Comparison of ENCODE assay signal across 9 cellular contexts in the genomic region with DNA sequence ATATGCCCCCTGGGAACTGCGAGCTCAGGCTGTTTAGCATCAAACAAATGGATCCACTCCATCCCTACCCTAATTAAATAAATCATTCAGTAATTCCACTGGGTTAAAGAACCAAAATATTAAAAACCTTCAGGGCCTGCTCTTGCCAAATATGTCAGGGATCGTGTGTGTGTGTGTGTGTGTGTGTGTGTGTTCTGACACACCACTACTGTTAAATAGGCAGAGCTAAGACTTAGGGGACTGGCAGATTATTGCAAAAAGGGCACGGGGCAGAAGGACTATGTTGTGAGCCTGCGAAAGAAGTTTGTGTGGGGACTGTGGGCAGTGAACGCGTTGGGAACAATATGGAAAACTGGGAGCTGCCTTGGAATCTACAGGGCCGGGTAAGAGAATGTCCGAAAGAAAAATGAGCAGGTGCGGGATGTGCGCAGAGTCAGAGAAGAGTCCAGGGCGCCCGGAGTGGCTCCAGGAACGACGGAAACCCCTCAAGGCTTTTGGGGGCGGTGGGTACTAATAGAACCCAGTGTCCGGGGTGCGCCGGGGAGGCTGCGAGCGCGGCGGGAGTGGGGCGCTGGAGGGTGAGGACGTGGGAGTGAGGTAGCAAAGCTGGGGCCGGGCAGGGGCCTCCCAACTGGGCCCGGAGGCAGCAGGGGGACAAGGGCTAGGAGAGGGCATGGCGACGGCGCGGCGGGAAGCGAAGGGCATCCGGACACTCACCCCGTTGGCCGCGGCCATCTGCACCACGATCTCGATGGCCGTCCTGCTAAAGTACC. TPM values are rescaled to one million over a fixed set of nuclear protein-coding genes. Genes with fewer than 3 reads are reported as not detected.
A peak's percentile ranks its signal among the peaks of the same experiment; 100 is the strongest.
DNase-seq lines count a peak whose midpoint lies in the region; ATAC-seq and TF ChIP-seq lines count a peak whose summit lies in the region.
"Not testable (repeated sequence)": the region's sequence is repeated elsewhere in the genome, so short reads cannot be mapped to it uniquely, and the experiment has no call there.
"Had no signal": no experiment of that assay in that cellular context is flagged by ENCODE, and none has a peak within 500 bp of the region (broad histone marks: within the 10 kb centered on the region; RNA-seq: fewer than 3 reads in every experiment).

No MANE protein-coding gene starts in this region.

- not testable (repeated sequence) for H3K27ac Mint-ChIP-seq in IgD-negative memory B cell; activated T-cell treated with anti-CD3 and anti-CD28 coated beads, Interleukin-2, amount 50 U/mL, for 72 hours; glutamatergic neuron (ENCODE audit: unreplicated experiment)

- TF ChIP-seq POLR2A in sigmoid colon (IDR thresholded peaks at IDR 0.05): not testable (repeated sequence)

- TF ChIP-seq CTCF in GM13976 (IDR thresholded peaks at IDR 0.05; ENCODE audit: borderline replicate concordance, control extremely low read depth, extremely low read depth, insufficient read depth, missing control alignments); colonic mucosa (IDR thresholded peaks at IDR 0.05); glutamatergic neuron (IDR thresholded peaks at IDR 0.05; ENCODE audit: partially characterized antibody, unreplicated experiment); mucosa of descending colon (IDR thresholded peaks at IDR 0.05); sigmoid colon (IDR thresholded peaks at IDR 0.05): not testable (repeated sequence)

- not testable (repeated sequence) for H3K9me3 Mint-ChIP-seq in IgD-negative memory B cell; activated T-cell treated with anti-CD3 and anti-CD28 coated beads, Interleukin-2, amount 50 U/mL, for 72 hours; glutamatergic neuron (ENCODE audit: unreplicated experiment)

- not testable (repeated sequence) for H3K36me3 Mint-ChIP-seq in IgD-negative memory B cell; activated T-cell treated with anti-CD3 and anti-CD28 coated beads, Interleukin-2, amount 50 U/mL, for 72 hours (ENCODE audit: insufficient read depth in 2 of 2); glutamatergic neuron (ENCODE audit: unreplicated experiment)

- TF ChIP-seq EP300 in sigmoid colon (IDR thresholded peaks at IDR 0.05): not testable (repeated sequence)

- not testable (repeated sequence) for H3K27ac ChIP-seq in colonic mucosa; aorta (ENCODE audit: low read depth in 1 of 2, low read length in 2 of 2)
- peak overlapping the region in 3 of 4 donors; percentile 41 to 61 (median 58) for H3K27ac ChIP-seq in sigmoid colon

- H3K4me1 Mint-ChIP-seq in IgD-negative memory B cell; activated T-cell treated with anti-CD3 and anti-CD28 coated beads, Interleukin-2, amount 50 U/mL, for 72 hours (ENCODE audit: low read depth); glutamatergic neuron (ENCODE audit: low read depth, unreplicated experiment): not testable (repeated sequence)

- not testable (repeated sequence) for H3K36me3 ChIP-seq in colonic mucosa; mucosa of descending colon (ENCODE audit: low read depth); sigmoid colon; aorta (ENCODE audit: control insufficient read depth in 1 of 2, insufficient read depth in 2 of 2, low read length in 1 of 2)

- peak; percentile 3 for DNase-seq in GM13976 (ENCODE audit: low spot score)
- DNase-seq in activated T-cell treated with anti-CD3 and anti-CD28 coated beads, Interleukin-2, amount 50 U/mL, for 72 hours; colonic mucosa; glutamatergic neuron; aorta: not testable (repeated sequence)
- peak in 2 of 3 donors; percentile 25 to 41 for DNase-seq in mucosa of descending colon
- peak; percentile 62 for DNase-seq in sigmoid colon

- not testable (repeated sequence) for H3K9ac ChIP-seq in colonic mucosa (ENCODE audit: low read depth in 2 of 2, low read length in 2 of 2)

- intact Hi-C loops in colonic mucosa (cut with DNase I); mucosa of descending colon (cut with DNase I, micrococcal nuclease); sigmoid colon (cut with DNase I); aorta (cut with DNase I): not testable (repeated sequence)

- 23 to 31% methylated on average over 38 of the region's 39 CpGs for WGBS in sigmoid colon, 2 donors
- 19 to 25% methylated on average over 37 to 38 of the region's 39 CpGs for WGBS in aorta, 2 donors

- peaks cover 16% of the 10 kb centered on the region for H3K27me3 Mint-ChIP-seq in IgD-negative memory B cell
- peaks cover 26% of the 10 kb centered on the region for H3K27me3 Mint-ChIP-seq in activated T-cell treated with anti-CD3 and anti-CD28 coated beads, Interleukin-2, amount 50 U/mL, for 72 hours (ENCODE audit: low read depth)
- H3K27me3 Mint-ChIP-seq in glutamatergic neuron (ENCODE audit: unreplicated experiment): not testable (repeated sequence)

- not testable (repeated sequence) for H3K27me3 ChIP-seq in colonic mucosa; aorta (ENCODE audit: control insufficient read depth in 1 of 2, insufficient read depth in 2 of 2, low read length in 1 of 2)
- H3K27me3 ChIP-seq in sigmoid colon: peaks cover 7 to 42% (median 13%) of the 10 kb centered on the region in 3 donors

- H3K4me3 Mint-ChIP-seq in IgD-negative memory B cell (peak overlapping the region; percentile 0 to 80 (median 42)), glutamatergic neuron (ENCODE audit: unreplicated experiment) (peak overlapping the region; percentile 62)
- H3K4me3 Mint-ChIP-seq in activated T-cell treated with anti-CD3 and anti-CD28 coated beads, Interleukin-2, amount 50 U/mL, for 72 hours: peak overlapping the region; percentile 57 to 61

- not testable (repeated sequence) for H3K4me1 ChIP-seq in colonic mucosa; mucosa of descending colon (ENCODE audit: low read depth); aorta (ENCODE audit: control insufficient read depth in 1 of 2, insufficient read depth in 2 of 2, low read length in 2 of 2)
- H3K4me1 ChIP-seq in sigmoid colon: peaks cover 0 to 11% (median 8%) of the 10 kb centered on the region in 4 donors

- H3K9me3 ChIP-seq in colonic mucosa; mucosa of descending colon; sigmoid colon; aorta (ENCODE audit: control insufficient read depth, low read length): not testable (repeated sequence)

- peak overlapping the region; percentile 49 for H3K4me3 ChIP-seq in colonic mucosa
- H3K4me3 ChIP-seq in mucosa of descending colon: not testable (repeated sequence)
- H3K4me3 ChIP-seq in sigmoid colon: peak overlapping the region; percentile 31 to 73 (median 50)
- peak overlapping the region in 1 of 2 donors; percentile 53 for H3K4me3 ChIP-seq in aorta (ENCODE audit: low read length in 2 of 2)

- ATAC-seq in activated T-cell treated with anti-CD3 and anti-CD28 coated beads, Interleukin-2, amount 50 U/mL, for 72 hours (replicated peaks in 1 of 2): peak; percentile 9 to 25
- ATAC-seq in mucosa of descending colon: peak; percentile 25
- peak; percentile 55 for ATAC-seq in aorta (ENCODE audit: low FRiP score)

- in situ Hi-C loops in GM13976 (cut with MboI; ENCODE audit: low sequenced_read_pairs, unreplicated experiment): not testable (repeated sequence)

RNA-seq across cellular contexts. Expression of gene FOXD4L6, which starts 54.8 kb away (rescaled TPM):
- polyA plus RNA-seq in IgD-negative memory B cell (not detected), sigmoid colon (under 1 TPM in 1 of 3 donors, not detected in 2; 0.07 TPM), aorta (not detected)
- under 1 TPM in 1 of 2 donors, not detected in 1; 0.21 TPM for total RNA-seq in activated T-cell treated with anti-CD3 and anti-CD28 coated beads, Interleukin-2, amount 50 U/mL, for 72 hours
- total RNA-seq in colonic mucosa (not detected), glutamatergic neuron (ENCODE audit: unreplicated experiment) (not detected), mucosa of descending colon (not detected), sigmoid colon (not detected), aorta (not detected)
- polyA plus RNA-seq: HepG2 had no signal
